ENCODE assay signal across 26 cellular contexts in genomic region chr18:78576967-78577366, GRCh38.
A peak's percentile ranks its signal among the peaks of the same experiment; 100 is the strongest.
DNase-seq lines count a peak whose midpoint lies in the region; ATAC-seq, FAIRE-seq and TF ChIP-seq lines count a peak whose summit lies in the region.
"Had no signal": no experiment of that assay in that cellular context is flagged by ENCODE, and none has a peak within 500 bp of the region (broad histone marks: within the 10 kb centered on the region; RNA-seq: fewer than 3 reads in every experiment).

No MANE protein-coding gene starts in this region.

- H3K27ac ChIP-seq in upper lobe of right lung (no peak overlapping the region), vagina (no peak overlapping the region)
- H3K27ac ChIP-seq: A549, C4-2B had no signal

- H3K9me3 ChIP-seq in upper lobe of right lung (peaks cover 9% of the 10 kb centered on the region), vagina (no peaks in the 10 kb centered on the region)
- H3K9me3 ChIP-seq: A549 had no signal

- H3K4me1 Mint-ChIP-seq in CD14-positive monocyte: no peaks in the 10 kb centered on the region
- H3K4me1 Mint-ChIP-seq: B cell; CD4-positive, alpha-beta memory T cell; CD4-positive, CD25-positive, alpha-beta regulatory T cell; CD8-positive, alpha-beta memory T cell had no signal

- intact Hi-C loops in CD14-positive monocyte (cut with micrococcal nuclease): no loop called here
- intact Hi-C loops in upper lobe of right lung (cut with DNase I): no loop called here
- intact Hi-C loops in vagina (cut with DNase I): no loop called here

- no peaks in the 10 kb centered on the region for H3K36me3 ChIP-seq in upper lobe of right lung
- no peaks in the 10 kb centered on the region for H3K36me3 ChIP-seq in vagina

- FAIRE-seq in H54 (lab: Jason Lieb, UNC): no peak
- FAIRE-seq: A549, GM12878, GM12892, GM18507 had no signal

- H3K36me3 Mint-ChIP-seq in CD14-positive monocyte: no peaks in the 10 kb centered on the region
- H3K36me3 Mint-ChIP-seq: CD4-positive, alpha-beta memory T cell; CD4-positive, CD25-positive, alpha-beta regulatory T cell; CD8-positive, alpha-beta memory T cell had no signal

- DNase-seq in CD14-positive monocyte (ENCODE audit: low spot score): peak; percentile 25
- peak; percentile 7 for DNase-seq in mucosa of gallbladder (ENCODE audit: low spot score)
- DNase-seq in upper lobe of right lung: peak; percentile 57
- peak; percentile 72 to 79 for DNase-seq in vagina (ENCODE audit: extremely low spot score in 2 of 2)
- DNase-seq in NCI-H748 treated with DMSO at 0.1 percent for 48 hours (lab: John Stamatoyannopoulos, UW): no peak
- DNase-seq in HuH-7 (ENCODE audit: low spot score): no peak
- no peak for DNase-seq in H54 (ENCODE audit: insufficient read length, low spot score)
- DNase-seq: AML-193; CD4-positive, alpha-beta memory T cell; CD4-positive, CD25-positive, alpha-beta regulatory T cell; CD8-positive, alpha-beta memory T cell; COR-L47; DMS 273 treated with DMSO at 0.1 percent for 48 hours; DMS153; DMS53; DMS79; DND-41; EL; GDM1 had no signal

- no peaks in the 10 kb centered on the region for H3K27me3 ChIP-seq in upper lobe of right lung
- H3K27me3 ChIP-seq in vagina: no peaks in the 10 kb centered on the region
- H3K27me3 ChIP-seq: BLaER1 treated with 17β-estradiol and CSF1 and Interleukin-3, amounts not matched to agents 10 nM and 100 nM had no signal

- H3K27me3 Mint-ChIP-seq in CD14-positive monocyte (ENCODE audit: low read depth in 3 of 3): peaks cover 0 to 3% (median 0%) of the 10 kb centered on the region in 3 donors
- H3K27me3 Mint-ChIP-seq: B cell; CD4-positive, CD25-positive, alpha-beta regulatory T cell; CD8-positive, alpha-beta memory T cell had no signal

- no peak overlapping the region for H3K4me3 ChIP-seq in upper lobe of right lung
- no peak overlapping the region for H3K4me3 ChIP-seq in vagina
- H3K4me3 ChIP-seq: A549; BLaER1 treated with 17β-estradiol and CSF1 and Interleukin-3, amounts not matched to agents 10 nM and 100 nM; GM12878 had no signal

- H3K4me1 ChIP-seq in upper lobe of right lung (no peaks in the 10 kb centered on the region), vagina (no peaks in the 10 kb centered on the region)
- H3K4me1 ChIP-seq: A549 had no signal

- H3K27ac Mint-ChIP-seq in CD14-positive monocyte: no peak overlapping the region
- H3K27ac Mint-ChIP-seq: B cell; CD4-positive, alpha-beta memory T cell; CD4-positive, CD25-positive, alpha-beta regulatory T cell; CD8-positive, alpha-beta memory T cell had no signal

- no peak for ATAC-seq in upper lobe of right lung
- ATAC-seq: A549, GM12878 had no signal

- H3K9me3 Mint-ChIP-seq in CD14-positive monocyte: peaks cover 14 to 46% (median 39%) of the 10 kb centered on the region in 7 donors

- no peak overlapping the region for H3K4me3 Mint-ChIP-seq in CD14-positive monocyte
- H3K4me3 Mint-ChIP-seq: B cell; CD4-positive, alpha-beta memory T cell; CD4-positive, CD25-positive, alpha-beta regulatory T cell; CD8-positive, alpha-beta memory T cell had no signal

- TF ChIP-seq POLR2A in vagina (IDR thresholded peaks at IDR 0.05): no peak
- TF ChIP-seq POLR2A in H54 (IDR thresholded peaks at IDR 0.05; ENCODE audit: low read depth, low read length): no peak

- TF ChIP-seq CTCF in CD14-positive monocyte (IDR thresholded peaks at IDR 0.05): no peak
- no peak for TF ChIP-seq CTCF in upper lobe of right lung (IDR thresholded peaks at IDR 0.05)
- no peak for TF ChIP-seq CTCF in vagina (IDR thresholded peaks at IDR 0.05)

Comparison
In these comparisons a context has a peak if more than half of its experiments do, and no peak if none do; other contexts are left out.
1. DNase-seq: peak in CD14-positive monocyte (single experiment), mucosa of gallbladder (single experiment), upper lobe of right lung (single experiment) and vagina (2 of 2); none in NCI-H748 treated with DMSO at 0.1 percent for 48 hours (single experiment), HuH-7 (single experiment) and H54 (single experiment).